ENCODE assay signal across 1 cellular context in genomic region chr11:63813035-63813562, GRCh38.
TF ChIP-seq lines count a peak whose summit lies in the region.

Gene SPINDOC (plus strand): TSS chr11:63813456. CDS start chr11:63813687, 231 bp downstream.

TF ChIP-seq in HEK293, 187 proteins besides CTCF, POLR2A, EP300 and RAD21 (continued from another document):
- TF ChIP-seq HIC1 (tag by site-specific recombination; IDR thresholded peaks at IDR 0.05): no peak; the same call in 1 of the 2 replicates
- TF ChIP-seq ZNF202 (tag by site-specific recombination; IDR thresholded peaks at IDR 0.05; ENCODE audit: borderline replicate concordance): no peak
- TF ChIP-seq ZNF555 (tag by site-specific recombination; conservative IDR thresholded peaks at IDR 0.05): no peak
- 0 out of 2 replicates have a peak, but pooled peaks have one; percentile 27 for TF ChIP-seq ZEB2 (tag by site-specific recombination; IDR thresholded peaks at IDR 0.05)
- TF ChIP-seq ZNF558 (tag by site-specific recombination; IDR thresholded peaks at IDR 0.05): no peak
- peak; percentile 93 for TF ChIP-seq ZBTB20 (tag by site-specific recombination; IDR thresholded peaks at IDR 0.05)
- no peak for TF ChIP-seq ZNF248 (tag by site-specific recombination; IDR thresholded peaks at IDR 0.05)
- no peak for TF ChIP-seq BCL6B (tag by site-specific recombination; IDR thresholded peaks at IDR 0.05)
- TF ChIP-seq PATZ1 (tag by site-specific recombination; IDR thresholded peaks at IDR 0.05): peak; percentile 75
- no peak for TF ChIP-seq AEBP2 (tag by site-specific recombination; IDR thresholded peaks at IDR 0.05; ENCODE audit: borderline replicate concordance)
- TF ChIP-seq ZNF624 (tag by site-specific recombination; IDR thresholded peaks at IDR 0.05): no peak
